In the genomic region with DNA sequence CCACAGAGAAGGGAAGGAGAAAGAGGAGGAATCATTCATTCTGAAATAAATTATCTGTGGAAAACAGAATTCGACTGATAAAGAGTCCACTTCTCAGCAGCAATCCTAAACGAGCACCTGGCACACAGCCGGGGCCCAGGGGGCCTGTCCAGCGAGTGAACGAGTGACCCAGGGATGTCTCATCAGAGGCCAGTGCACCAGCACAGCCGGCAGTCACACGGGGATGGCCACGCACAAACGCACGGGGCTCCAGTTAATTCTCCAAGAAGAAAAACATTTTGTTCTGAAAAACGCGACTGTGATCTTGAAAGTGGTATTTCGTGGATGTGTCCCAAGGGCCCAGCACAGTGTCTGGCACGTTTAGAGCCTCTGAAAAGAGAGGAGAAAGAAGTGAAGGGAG, we compare ENCODE assay signal across 25 cellular contexts.
"Had no signal": no experiment of that assay in that cellular context is flagged by ENCODE, and none has a peak within 500 bp of the region (broad histone marks: within the 10 kb centered on the region; RNA-seq: fewer than 3 reads in every experiment).

No MANE protein-coding gene starts in this region.

- H3K36me3 ChIP-seq: esophagus muscularis mucosa, gastrocnemius medialis, left lung, prostate gland, right lobe of liver, spleen, tibial nerve had no signal

- H3K9ac ChIP-seq: parathyroid adenoma had no signal

- H3K9me3 Mint-ChIP-seq: naive thymus-derived CD4-positive, alpha-beta T cell; neural crest cell; stimulated activated naive CD8-positive, alpha-beta T cell treated with anti-CD3 and anti-CD28 coated beads, Interleukin-15, amount 100 ng/mL, for 72 hours had no signal

- H3K9me3 ChIP-seq: esophagus muscularis mucosa, gastrocnemius medialis, left lung, prostate gland, right lobe of liver, testis had no signal

- H3K36me3 Mint-ChIP-seq: stimulated activated naive B cell treated with anti-CD40 and anti-IgM and Interleukin-4, amounts not matched to agents 10 μg/mL and 1 μg/mL and 100 μg/mL, for 72 hours had no signal

- H2AFZ ChIP-seq: parathyroid adenoma had no signal

- ATAC-seq: gastrocnemius medialis; left lung; naive thymus-derived CD4-positive, alpha-beta T cell; right lobe of liver; stimulated activated naive B cell treated with anti-CD40 and anti-IgM and Interleukin-4, amounts not matched to agents 10 μg/mL and 1 μg/mL and 100 μg/mL, for 72 hours; stimulated activated naive CD8-positive, alpha-beta T cell treated with anti-CD3 and anti-CD28 coated beads, Interleukin-15, amount 100 ng/mL, for 72 hours had no signal

- H3K27ac ChIP-seq: dorsolateral prefrontal cortex, epithelial cell of prostate, esophagus muscularis mucosa, gastrocnemius medialis, left lung, parathyroid adenoma, prostate gland, right lobe of liver, spleen, testis, tibial nerve had no signal

- H3K27ac Mint-ChIP-seq: naive thymus-derived CD4-positive, alpha-beta T cell; stimulated activated naive B cell treated with anti-CD40 and anti-IgM and Interleukin-4, amounts not matched to agents 10 μg/mL and 1 μg/mL and 100 μg/mL, for 72 hours; stimulated activated naive CD8-positive, alpha-beta T cell treated with anti-CD3 and anti-CD28 coated beads, Interleukin-15, amount 100 ng/mL, for 72 hours had no signal

- DNase-seq: central memory CD4-positive, alpha-beta T cell; cortex of kidney; effector memory CD4-positive, alpha-beta T cell; gastrocnemius medialis; glutamatergic neuron; islet precursor cell; left lung; mesendoderm; naive thymus-derived CD4-positive, alpha-beta T cell; nucleus accumbens; right lobe of liver; spleen; stimulated activated CD4-positive, alpha-beta T cell treated with anti-CD3 and anti-CD28 coated beads, Interleukin-15, amount 100 ng/mL, for 24 hours; stimulated activated CD4-positive, alpha-beta T cell treated with anti-CD3 and anti-CD28 coated beads, Interleukin-1b, Interleukin-23, amount 100 ng/mL, for 48 hours; stimulated activated CD4-positive, alpha-beta T cell treated with anti-CD3 and anti-CD28 coated beads, Interleukin-4, amount 100 ng/mL, for 24 hours; stimulated activated naive B cell treated with anti-CD40 and anti-IgM and Interleukin-4, amounts not matched to agents 10 μg/mL and 1 μg/mL and 100 μg/mL, for 72 hours; stimulated activated naive CD8-positive, alpha-beta T cell treated with anti-CD3 and anti-CD28 coated beads, Interleukin-15, amount 100 ng/mL, for 72 hours; testis had no signal

- H3K79me2 ChIP-seq: parathyroid adenoma had no signal

- H3K27me3 ChIP-seq: right lobe of liver, testis had no signal

- H3K4me1 ChIP-seq: gastrocnemius medialis, parathyroid adenoma, prostate gland, right lobe of liver had no signal

- H3K4me3 Mint-ChIP-seq: neural crest cell; stimulated activated naive B cell treated with anti-CD40 and anti-IgM and Interleukin-4, amounts not matched to agents 10 μg/mL and 1 μg/mL and 100 μg/mL, for 72 hours; stimulated activated naive CD8-positive, alpha-beta T cell treated with anti-CD3 and anti-CD28 coated beads, Interleukin-15, amount 100 ng/mL, for 72 hours had no signal

- H3K4me3 ChIP-seq: dorsolateral prefrontal cortex, esophagus muscularis mucosa, gastrocnemius medialis, left lung, prostate gland, right lobe of liver, spleen, testis, tibial nerve had no signal
